In the genomic region with DNA sequence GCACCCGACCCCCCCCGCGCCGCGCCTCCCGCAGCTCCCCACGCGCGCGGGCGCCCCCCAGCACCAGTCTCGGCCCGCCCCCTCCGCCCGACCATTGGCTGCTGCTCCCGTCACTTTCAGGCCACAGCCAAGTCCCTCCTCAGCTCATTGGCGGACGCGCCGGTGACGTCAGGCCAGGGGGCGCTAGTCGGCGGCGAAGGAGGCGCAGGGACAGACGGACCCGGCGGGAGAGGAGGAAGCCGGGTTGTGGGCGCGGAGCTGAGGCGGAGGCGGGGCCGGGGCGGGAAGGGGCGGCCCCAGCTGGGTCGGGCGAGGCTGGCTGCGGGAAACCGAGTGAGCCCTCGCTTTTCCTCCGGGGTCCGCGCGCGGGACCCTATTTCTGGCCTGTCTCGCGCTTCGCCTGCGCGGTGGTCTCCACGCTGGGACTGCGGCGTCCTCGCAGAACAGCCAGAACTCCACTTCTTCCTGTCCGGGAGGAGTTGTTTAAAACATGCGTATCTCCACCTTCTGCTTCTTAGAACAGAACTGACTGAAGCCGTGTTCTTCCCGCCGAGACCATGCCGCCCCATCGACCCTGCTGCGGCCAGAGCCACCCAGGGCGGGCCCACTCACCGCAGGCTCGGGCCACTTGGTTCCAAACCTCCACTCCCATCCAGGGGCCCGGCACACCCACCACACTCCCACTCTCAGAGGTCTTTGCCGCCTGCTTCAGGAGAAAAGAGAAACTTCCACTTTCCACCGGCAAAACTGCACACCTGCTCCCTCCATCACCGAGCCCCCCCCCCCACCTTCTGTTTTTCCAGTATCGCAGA, we compare ENCODE assay signal across 8 cellular contexts. TPM values are rescaled to one million over a fixed set of nuclear protein-coding genes. Genes with fewer than 3 reads are reported as not detected.
DNase-seq lines count a peak whose midpoint lies in the region; ATAC-seq and TF ChIP-seq lines count a peak whose summit lies in the region.

No MANE protein-coding gene starts in this region.

- peak overlapping the region; percentile 71 for H3K4me3 ChIP-seq in GM12865 (ENCODE audit: low read depth, low read length)
- H3K4me3 ChIP-seq in thymus (ENCODE audit: low read length) = peak overlapping the region; percentile 92

- peak; percentile 94 for ATAC-seq in HG02623 (IDR thresholded peaks at IDR 0.05; ENCODE audit: unreplicated experiment)
- peak; percentile 96 for ATAC-seq in SK-N-SH treated with all-trans-retinoic acid at 6 μM for 48 hours

- peaks cover 3% of the 10 kb centered on the region for H3K27me3 ChIP-seq in thymus (ENCODE audit: control insufficient read depth, insufficient read depth)

- H3K4me1 ChIP-seq in thymus (ENCODE audit: control insufficient read depth, insufficient read depth, low read length) = peaks cover 8% of the 10 kb centered on the region

- WGBS in thymus = under 1% methylated on average over 72 of the region's 72 CpGs

- intact Hi-C loops in head of caudate nucleus (cut with DNase I) = no loop called here

- no peaks in the 10 kb centered on the region for H3K9me3 Mint-ChIP-seq in activated naive CD8-positive, alpha-beta T cell treated with anti-CD3 and anti-CD28 coated beads for 36 hours
- no peaks in the 10 kb centered on the region for H3K9me3 Mint-ChIP-seq in osteocyte (ENCODE audit: unreplicated experiment)

- H3K27ac Mint-ChIP-seq in activated naive CD8-positive, alpha-beta T cell treated with anti-CD3 and anti-CD28 coated beads for 36 hours = peak overlapping the region; percentile 93
- peak overlapping the region; percentile 57 for H3K27ac Mint-ChIP-seq in osteocyte (ENCODE audit: unreplicated experiment)

- H3K4me1 Mint-ChIP-seq in activated naive CD8-positive, alpha-beta T cell treated with anti-CD3 and anti-CD28 coated beads for 36 hours = peaks cover 23% of the 10 kb centered on the region
- H3K4me1 Mint-ChIP-seq in osteocyte (ENCODE audit: unreplicated experiment) = peaks cover 27% of the 10 kb centered on the region

- peaks cover 8% of the 10 kb centered on the region for H3K27me3 Mint-ChIP-seq in activated naive CD8-positive, alpha-beta T cell treated with anti-CD3 and anti-CD28 coated beads for 36 hours
- H3K27me3 Mint-ChIP-seq in osteocyte (ENCODE audit: unreplicated experiment) = no peaks in the 10 kb centered on the region

- peak; percentile 42 for TF ChIP-seq CTCF in GM12865 (IDR thresholded peaks at IDR 0.05; ENCODE audit: insufficient read depth, low read depth, low read length, missing control alignments)
- TF ChIP-seq CTCF in osteocyte (IDR thresholded peaks at IDR 0.05) = peak; percentile 53

- H3K27ac ChIP-seq in thymus (ENCODE audit: low read depth) = peak overlapping the region; percentile 80

- H3K9me3 ChIP-seq in thymus (ENCODE audit: control insufficient read depth) = no peaks in the 10 kb centered on the region

- H3K36me3 ChIP-seq in thymus (ENCODE audit: control insufficient read depth, insufficient read depth) = no peaks in the 10 kb centered on the region

- peak; percentile 99 for DNase-seq in GM12865 (ENCODE audit: low read depth)
- DNase-seq in NCI-H1092 (lab: John Stamatoyannopoulos, UW) = peak; percentile 99
- DNase-seq in activated naive CD8-positive, alpha-beta T cell treated with anti-CD3 and anti-CD28 coated beads for 36 hours = peak; percentile 100
- peak; percentile 100 for DNase-seq in head of caudate nucleus
- DNase-seq in osteocyte (ENCODE audit: extremely low spot score, unreplicated experiment) = peak; percentile 100

- no peaks in the 10 kb centered on the region for H3K36me3 Mint-ChIP-seq in activated naive CD8-positive, alpha-beta T cell treated with anti-CD3 and anti-CD28 coated beads for 36 hours
- H3K36me3 Mint-ChIP-seq in osteocyte (ENCODE audit: unreplicated experiment) = no peaks in the 10 kb centered on the region

- peak overlapping the region; percentile 87 for H3K4me3 Mint-ChIP-seq in activated naive CD8-positive, alpha-beta T cell treated with anti-CD3 and anti-CD28 coated beads for 36 hours
- H3K4me3 Mint-ChIP-seq in osteocyte (ENCODE audit: unreplicated experiment) = peak overlapping the region; percentile 89

TF ChIP-seq in SK-N-SH treated with all-trans-retinoic acid at 6 μM for 48 hours, 23 proteins besides CTCF, POLR2A, EP300 and RAD21:
- TF ChIP-seq, protein P1, sequence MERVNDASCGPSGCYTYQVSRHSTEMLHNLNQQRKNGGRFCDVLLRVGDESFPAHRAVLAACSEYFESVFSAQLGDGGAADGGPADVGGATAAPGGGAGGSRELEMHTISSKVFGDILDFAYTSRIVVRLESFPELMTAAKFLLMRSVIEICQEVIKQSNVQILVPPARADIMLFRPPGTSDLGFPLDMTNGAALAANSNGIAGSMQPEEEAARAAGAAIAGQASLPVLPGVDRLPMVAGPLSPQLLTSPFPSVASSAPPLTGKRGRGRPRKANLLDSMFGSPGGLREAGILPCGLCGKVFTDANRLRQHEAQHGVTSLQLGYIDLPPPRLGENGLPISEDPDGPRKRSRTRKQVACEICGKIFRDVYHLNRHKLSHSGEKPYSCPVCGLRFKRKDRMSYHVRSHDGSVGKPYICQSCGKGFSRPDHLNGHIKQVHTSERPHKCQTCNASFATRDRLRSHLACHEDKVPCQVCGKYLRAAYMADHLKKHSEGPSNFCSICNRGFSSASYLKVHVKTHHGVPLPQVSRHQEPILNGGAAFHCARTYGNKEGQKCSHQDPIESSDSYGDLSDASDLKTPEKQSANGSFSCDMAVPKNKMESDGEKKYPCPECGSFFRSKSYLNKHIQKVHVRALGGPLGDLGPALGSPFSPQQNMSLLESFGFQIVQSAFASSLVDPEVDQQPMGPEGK (CRISPR knock-in tag; IDR thresholded peaks at IDR 0.05; ENCODE audit: borderline replicate concordance) = peak; percentile 77; the same call in 1 of the 2 replicates
- no peak for TF ChIP-seq PPARA (CRISPR knock-in tag; IDR thresholded peaks at IDR 0.05; ENCODE audit: borderline replicate concordance)

RNA-seq across cellular contexts. Expression of a gene that starts 0.5 kb away (rescaled TPM):
- 10 to 100 TPM; 13.4 to 16.8 TPM for total RNA-seq in activated naive CD8-positive, alpha-beta T cell treated with anti-CD3 and anti-CD28 coated beads for 36 hours
- 20.6 and 21.0 TPM in 2 replicates for total RNA-seq in osteocyte
- 8.8 TPM for polyA plus RNA-seq in thymus

Comparison
In these comparisons a context has a peak if more than half of its experiments do, and no peak if none do; other contexts are left out.
1. Peak in every context shown above with its lines: DNase-seq, ATAC-seq, H3K4me3 ChIP-seq and H3K27ac ChIP-seq.